24 cellular contexts compared by ENCODE assay signal in genomic region chr2:152304845-152305244, GRCh38. TPM values are rescaled to one million over a fixed set of nuclear protein-coding genes. Genes with fewer than 3 reads are reported as not detected.
A peak's percentile ranks its signal among the peaks of the same experiment; 100 is the strongest.
DNase-seq lines count a peak whose midpoint lies in the region; ATAC-seq and TF ChIP-seq lines count a peak whose summit lies in the region.
"Had no signal": no experiment of that assay in that cellular context is flagged by ENCODE, and none has a peak within 500 bp of the region (broad histone marks: within the 10 kb centered on the region; RNA-seq: fewer than 3 reads in every experiment).

No MANE protein-coding gene starts in this region.

- H3K4me1 ChIP-seq in fibroblast of lung (ENCODE audit: control insufficient read depth, extremely low read depth, insufficient read depth, low read length) = no peaks in the 10 kb centered on the region
- H3K4me1 ChIP-seq in testis = no peaks in the 10 kb centered on the region
- H3K4me1 ChIP-seq: ascending aorta, esophagus squamous epithelium, heart left ventricle, suprapubic skin, vagina had no signal

- no peaks in the 10 kb centered on the region for H4K20me1 ChIP-seq in fibroblast of lung (ENCODE audit: control insufficient read depth, extremely low read depth, insufficient read depth, low read length)

- H3K4me3 ChIP-seq in fibroblast of lung (replicated peaks in 1 of 4; ENCODE audit: control extremely low read depth in 1 of 4, insufficient read depth in 1 of 4, low read depth in 3 of 4, low read length in 4 of 4) (no peak overlapping the region), testis (no peak overlapping the region)
- H3K4me3 ChIP-seq: ascending aorta, esophagus squamous epithelium, heart left ventricle, suprapubic skin, vagina had no signal

- POLR2A ChIA-PET in RWPE1 (lab: Yijun Ruan, JAX; ENCODE audit: low non-redundant PET) = no interaction called here

- H3K79me2 ChIP-seq in fibroblast of lung (ENCODE audit: control insufficient read depth, insufficient read depth, low read length) = no peaks in the 10 kb centered on the region

- CTCF ChIA-PET in RWPE1 (lab: Yijun Ruan, JAX) = no interaction called here

- intact Hi-C loops in testis (cut with DNase I; ENCODE audit: low total_unique reads) = no loop called here

- H3K27me3 ChIP-seq in fibroblast of lung (ENCODE audit: control insufficient read depth, insufficient read depth, low read length) = no peaks in the 10 kb centered on the region
- H3K27me3 ChIP-seq in testis = no peaks in the 10 kb centered on the region
- H3K27me3 ChIP-seq: ascending aorta, suprapubic skin, vagina had no signal

- H3K9me3 ChIP-seq in fibroblast of lung (ENCODE audit: control insufficient read depth, insufficient read depth, low read depth, low read length) (no peaks in the 10 kb centered on the region), testis (no peaks in the 10 kb centered on the region)
- H3K9me3 ChIP-seq: ascending aorta, esophagus squamous epithelium, heart left ventricle, suprapubic skin, vagina had no signal

- 58 to 70% methylated on average over 1 of the region's 1 CpG for WGBS in testis, 2 donors

- ATAC-seq in omental fat pad (ENCODE audit: low FRiP score) = peak; percentile 66
- ATAC-seq in stimulated activated naive CD8-positive, alpha-beta T cell treated with anti-CD3 and anti-CD28 coated beads, Interleukin-15, amount 100 ng/mL, for 72 hours = no peak
- ATAC-seq: activated CD8-positive, alpha-beta memory T cell treated with anti-CD3 and anti-CD28 coated beads, Interleukin-2, amount 10 ng/mL, durations not matched to agents 7 days and 5 days; effector memory CD8-positive, alpha-beta T cell; heart left ventricle; left ventricle myocardium superior; Panc1 had no signal

- no peak overlapping the region for H3K27ac Mint-ChIP-seq in stimulated activated naive CD8-positive, alpha-beta T cell treated with anti-CD3 and anti-CD28 coated beads, Interleukin-15, amount 100 ng/mL, for 72 hours
- H3K27ac Mint-ChIP-seq: activated CD8-positive, alpha-beta memory T cell treated with anti-CD3 and anti-CD28 coated beads, Interleukin-2, amount 10 ng/mL, durations not matched to agents 7 days and 5 days; CD8-positive, alpha-beta memory T cell; effector memory CD8-positive, alpha-beta T cell had no signal

- H3K4me2 ChIP-seq in fibroblast of lung (ENCODE audit: extremely low read depth, insufficient read depth, low read length) = no peak overlapping the region

- no peak for TF ChIP-seq CTCF in RWPE1 (conservative IDR thresholded peaks at IDR 0.05; ENCODE audit: low read depth)
- TF ChIP-seq CTCF in fibroblast of lung (conservative IDR thresholded peaks at IDR 0.05 in 1 of 2, IDR thresholded peaks at IDR 0.05 in 1 of 2; ENCODE audit: low read depth in 1 of 2, low read length in 2 of 2) = no peak
- no peak for TF ChIP-seq CTCF in omental fat pad (IDR thresholded peaks at IDR 0.05)
- TF ChIP-seq CTCF in testis (IDR thresholded peaks at IDR 0.05) = no peak

- peaks cover 26% of the 10 kb centered on the region for H3K27me3 Mint-ChIP-seq in stimulated activated naive CD8-positive, alpha-beta T cell treated with anti-CD3 and anti-CD28 coated beads, Interleukin-15, amount 100 ng/mL, for 72 hours

- H3K9ac ChIP-seq in fibroblast of lung (ENCODE audit: insufficient read depth, low read length) = no peak overlapping the region

- H3K27ac ChIP-seq in RWPE1 (peak overlapping the region; percentile 49), fibroblast of lung (ENCODE audit: insufficient read depth, low read length) (no peak overlapping the region), testis (no peak overlapping the region)
- H3K27ac ChIP-seq: ascending aorta, esophagus squamous epithelium, heart left ventricle, suprapubic skin, vagina had no signal

- no peak overlapping the region for H3K4me3 Mint-ChIP-seq in stimulated activated naive CD8-positive, alpha-beta T cell treated with anti-CD3 and anti-CD28 coated beads, Interleukin-15, amount 100 ng/mL, for 72 hours
- H3K4me3 Mint-ChIP-seq: activated CD8-positive, alpha-beta memory T cell treated with anti-CD3 and anti-CD28 coated beads, Interleukin-2, amount 10 ng/mL, durations not matched to agents 7 days and 5 days; CD8-positive, alpha-beta memory T cell; effector memory CD8-positive, alpha-beta T cell; neural crest cell had no signal

- H3K9me3 Mint-ChIP-seq in stimulated activated naive CD8-positive, alpha-beta T cell treated with anti-CD3 and anti-CD28 coated beads, Interleukin-15, amount 100 ng/mL, for 72 hours = no peaks in the 10 kb centered on the region
- H3K9me3 Mint-ChIP-seq: CD8-positive, alpha-beta memory T cell; effector memory CD8-positive, alpha-beta T cell had no signal

- TF ChIP-seq POLR2A in testis (IDR thresholded peaks at IDR 0.05) = no peak

- DNase-seq in AG20443 (ENCODE audit: low spot score) = peak; percentile 80
- DNase-seq in RWPE1 (ENCODE audit: low spot score) = peak; percentile 31
- DNase-seq in fibroblast of lung (ENCODE audit: low read depth in 2 of 2) = peak; percentile 10 to 68
- no peak for DNase-seq in omental fat pad (ENCODE audit: low spot score)
- DNase-seq in NCI-H1105 (lab: John Stamatoyannopoulos, UW) = no peak
- no peak for DNase-seq in cerebellum (ENCODE audit: low spot score)
- DNase-seq in stimulated activated naive CD8-positive, alpha-beta T cell treated with anti-CD3 and anti-CD28 coated beads, Interleukin-15, amount 100 ng/mL, for 72 hours = no peak
- no peak for DNase-seq in testis
- DNase-seq: activated CD4-positive, alpha-beta T cell treated with anti-CD3 and anti-CD28 coated beads for 4 hours; activated CD8-positive, alpha-beta memory T cell treated with anti-CD3 and anti-CD28 coated beads, Interleukin-2, amount 10 ng/mL, durations not matched to agents 7 days and 5 days; activated naive CD4-positive, alpha-beta T cell treated with anti-CD3 and anti-CD28 coated beads, Interleukin-2, amount 50 U/mL, for 16 hours; CD8-positive, alpha-beta memory T cell; DMS153; effector memory CD8-positive, alpha-beta T cell; esophagus squamous epithelium; heart left ventricle; left ventricle myocardium superior; NCI-H2081 treated with DMSO at 0.1 percent for 48 hours; NCI-H510A had no signal

- H2AFZ ChIP-seq in fibroblast of lung (ENCODE audit: low read length) = no peak overlapping the region

- H3K4me1 Mint-ChIP-seq in stimulated activated naive CD8-positive, alpha-beta T cell treated with anti-CD3 and anti-CD28 coated beads, Interleukin-15, amount 100 ng/mL, for 72 hours = no peaks in the 10 kb centered on the region
- H3K4me1 Mint-ChIP-seq: activated CD8-positive, alpha-beta memory T cell treated with anti-CD3 and anti-CD28 coated beads, Interleukin-2, amount 10 ng/mL, durations not matched to agents 7 days and 5 days; CD8-positive, alpha-beta memory T cell; neural crest cell had no signal

- no peaks in the 10 kb centered on the region for H3K36me3 ChIP-seq in fibroblast of lung (ENCODE audit: control insufficient read depth, insufficient read depth, low read length)
- H3K36me3 ChIP-seq in testis (ENCODE audit: low read depth, missing control alignments) = no peaks in the 10 kb centered on the region
- H3K36me3 ChIP-seq: ascending aorta, esophagus squamous epithelium, heart left ventricle, suprapubic skin, vagina had no signal

RNA-seq across cellular contexts. Expression of gene FMNL2, which starts 30.1 kb away (rescaled TPM):
- total RNA-seq in fibroblast of lung = 25.4 and 30.2 TPM in 2 replicates
- 12.0 and 23.2 TPM in 2 replicates for polyA plus RNA-seq in fibroblast of lung
- polyA plus RNA-seq in fibroblast of lung (2012) = 9.6 and 17.0 TPM in 2 replicates
- 2.4 and 2.9 TPM in 2 replicates for polyA minus RNA-seq in fibroblast of lung (ENCODE audit: low replicate concordance)
- 10 to 100 TPM; 34.6 to 62.1 (median 51.3) TPM for total RNA-seq in omental fat pad
- total RNA-seq in cerebellum = 74.9 TPM
- total RNA-seq in testis = 10 to 100 TPM; 16.8 to 19.8 TPM
- polyA plus RNA-seq in testis (ENCODE audit: insufficient read depth, low read depth, low replicate concordance) = 15.4 TPM

Comparison
In these comparisons a context has a peak if more than half of its experiments do, and no peak if none do; other contexts are left out.
1. DNase-seq: peak in AG20443 (single experiment), RWPE1 (single experiment) and fibroblast of lung (2 of 2); none in omental fat pad (single experiment), NCI-H1105 (single experiment), cerebellum (single experiment), stimulated activated naive CD8-positive, alpha-beta T cell treated with anti-CD3 and anti-CD28 coated beads, Interleukin-15, amount 100 ng/mL, for 72 hours (0 of 2) and testis (single experiment).